Comparison of ENCODE assay signal across 10 cellular contexts in genomic region chr5:73985145-73985544, GRCh38.
DNase-seq lines count a peak whose midpoint lies in the region; ATAC-seq, FAIRE-seq and TF ChIP-seq lines count a peak whose summit lies in the region.
"Had no signal": no experiment of that assay in that cellular context is flagged by ENCODE, and none has a peak within 500 bp of the region (broad histone marks: within the 10 kb centered on the region; RNA-seq: fewer than 3 reads in every experiment).

No MANE protein-coding gene starts in this region.

- no peak for FAIRE-seq in pancreas (lab: Jason Lieb, UNC)

- H2AFZ ChIP-seq in PC-3 (ENCODE audit: low read length) = no peak overlapping the region

- no peaks in the 10 kb centered on the region for H3K79me2 ChIP-seq in PC-3 (ENCODE audit: low read length)

- H3K9me3 ChIP-seq in PC-3 (ENCODE audit: low read length) (no peaks in the 10 kb centered on the region), pancreas (no peaks in the 10 kb centered on the region), HAP-1 (no peaks in the 10 kb centered on the region)

- H3K27me3 ChIP-seq in H7 (ENCODE audit: control insufficient read depth, insufficient read depth, low read length) (no peaks in the 10 kb centered on the region), PC-3 (ENCODE audit: low read length) (no peaks in the 10 kb centered on the region), pancreas (no peaks in the 10 kb centered on the region), HAP-1 (ENCODE audit: low read depth) (no peaks in the 10 kb centered on the region; the same call in 1 of the 2 replicates)

- POLR2A ChIA-PET in PC-3 (lab: Charles Lee; ENCODE audit: unreplicated experiment) = no interaction called here

- no peak overlapping the region for H3K9ac ChIP-seq in PC-3 (ENCODE audit: low read length)

- H3K36me3 ChIP-seq in H7 (replicated peaks; ENCODE audit: control insufficient read depth, insufficient read depth, low read length) (no peaks in the 10 kb centered on the region), PC-3 (ENCODE audit: low read depth, low read length) (no peaks in the 10 kb centered on the region), pancreas (no peaks in the 10 kb centered on the region), HAP-1 (replicated peaks) (no peaks in the 10 kb centered on the region)

- intact Hi-C loops in PC-3 (cut with micrococcal nuclease) (loop anchor here (1.0 to 5.0 kb wide), 4 partner anchors 72 to 663 kb away; no protein-coding TSS in a partner anchor), pancreas (cut with DNase I) (no loop called here)

- 6% methylated on average over 1 of the region's 1 CpG for WGBS in pancreas, 2 donors

- H4K20me1 ChIP-seq in PC-3 (ENCODE audit: low read length) = no peaks in the 10 kb centered on the region

- H3K9me2 ChIP-seq in PC-3 (replicated peaks; ENCODE audit: low read length) = no peaks in the 10 kb centered on the region

- no peaks in the 10 kb centered on the region for H3F3A ChIP-seq in PC-3 (ENCODE audit: low read length, unreplicated experiment)

- ATAC-seq in PC-3 = peak; percentile 70
- peak in 3 of 4 donors; percentile 31 to 74 (median 67) for ATAC-seq in pancreas
- no peak for ATAC-seq in activated CD4-positive, CD25-positive, alpha-beta regulatory T cell treated with anti-CD3 and anti-CD28 coated beads, Interleukin-2, amount 50 U/mL, for 24 hours
- ATAC-seq in stimulated activated naive CD8-positive, alpha-beta T cell treated with anti-CD3 and anti-CD28 coated beads, Interleukin-15, Interleukin-2, amounts not matched to agents 100 U/mL and 50 U/mL, for 24 hours = no peak

- H3K4me3 ChIP-seq in H7 (ENCODE audit: insufficient read depth, low read depth, low read length) (no peak overlapping the region), PC-3 (ENCODE audit: low read length) (no peak overlapping the region), epithelial cell of proximal tubule (ENCODE audit: low read depth, low read length) (no peak overlapping the region), pancreas (no peak overlapping the region), HAP-1 (no peak overlapping the region)

- TF ChIP-seq CTCF in PC-3 (conservative IDR thresholded peaks at IDR 0.05; ENCODE audit: low read depth, low read length) (peak; percentile 81), epithelial cell of proximal tubule (conservative IDR thresholded peaks at IDR 0.05; ENCODE audit: low read depth, low read length) (peak; percentile 46), pancreas (IDR thresholded peaks at IDR 0.05) (peak in 2 of 4 donors; percentile 10 to 16)

- CTCF ChIA-PET in PC-3 (lab: Charles Lee) = interaction anchor here (0.6 to 1.0 kb wide), 2 partner anchors 648 to 657 kb away, joined by 3 to 6 read pairs; no protein-coding TSS in a partner anchor

- BruUV-seq in PC-3 (replicated peaks; lab: Mats Ljungman, UMichigan) = no TSS peak

- H3K4me1 ChIP-seq in PC-3 (ENCODE audit: insufficient read depth, low read length) (no peaks in the 10 kb centered on the region), pancreas (peaks cover 0 to 5% (median 4%) of the 10 kb centered on the region in 3 donors), HAP-1 (no peaks in the 10 kb centered on the region)

- H3K27ac ChIP-seq in PC-3 (ENCODE audit: low read length) (no peak overlapping the region), pancreas (peak overlapping the region in 1 of 4 donors; percentile 11)

- in situ Hi-C loops in HAP-1 (cut with MboI; ENCODE audit: low sequenced_read_pairs) = no loop called here

- no peak overlapping the region for H3K4me2 ChIP-seq in PC-3 (ENCODE audit: low read length)

- peak; percentile 10 for DNase-seq in H7
- peak; percentile 62 for DNase-seq in PC-3
- DNase-seq in epithelial cell of proximal tubule (ENCODE audit: low read depth) = no peak
- DNase-seq in pancreas = peak in 1 of 6 donors; percentile 12
- DNase-seq in HAP-1 (ENCODE audit: low spot score in 2 of 2) = no peak
- no peak for DNase-seq in Kasumi-1 (lab: John Stamatoyannopoulos, UW)
- no peak for DNase-seq in stimulated activated naive CD8-positive, alpha-beta T cell treated with anti-CD3 and anti-CD28 coated beads, Interleukin-15, Interleukin-2, amounts not matched to agents 100 U/mL and 50 U/mL, for 24 hours
- DNase-seq: activated CD4-positive, alpha-beta T cell treated with anti-CD3 and anti-CD28 coated beads, Interleukin-2, amount 50 U/mL, for 4 hours; effector CD8-positive, alpha-beta T cell had no signal

Comparison
In these comparisons a context has a peak if more than half of its experiments do, and no peak if none do; other contexts are left out.
1. DNase-seq: peak in H7 (single experiment) and PC-3 (single experiment); none in epithelial cell of proximal tubule (single experiment), HAP-1 (0 of 2), Kasumi-1 (0 of 2) and stimulated activated naive CD8-positive, alpha-beta T cell treated with anti-CD3 and anti-CD28 coated beads, Interleukin-15, Interleukin-2, amounts not matched to agents 100 U/mL and 50 U/mL, for 24 hours (single experiment).
2. ATAC-seq: peak in PC-3 (single experiment) and pancreas (3 of 4); none in activated CD4-positive, CD25-positive, alpha-beta regulatory T cell treated with anti-CD3 and anti-CD28 coated beads, Interleukin-2, amount 50 U/mL, for 24 hours (0 of 2) and stimulated activated naive CD8-positive, alpha-beta T cell treated with anti-CD3 and anti-CD28 coated beads, Interleukin-15, Interleukin-2, amounts not matched to agents 100 U/mL and 50 U/mL, for 24 hours (single experiment).